Comparison of ENCODE assay signal across 10 cellular contexts in genomic region chr1:992336-992735, GRCh38. TPM values are rescaled to one million over a fixed set of nuclear protein-coding genes. Genes with fewer than 3 reads are reported as not detected.
DNase-seq lines count a peak whose midpoint lies in the region; ATAC-seq and TF ChIP-seq lines count a peak whose summit lies in the region.
"Not testable (repeated sequence)": the region's sequence is repeated elsewhere in the genome, so short reads cannot be mapped to it uniquely, and the experiment has no call there.
"Had no signal": no experiment of that assay in that cellular context is flagged by ENCODE, and none has a peak within 500 bp of the region (broad histone marks: within the 10 kb centered on the region; RNA-seq: fewer than 3 reads in every experiment).

No MANE protein-coding gene starts in this region.

- not testable (repeated sequence) for H4K20me1 ChIP-seq in OCI-LY3 (ENCODE audit: insufficient read depth, low read length)

- not testable (repeated sequence) for H3K36me3 ChIP-seq in OCI-LY3 (replicated peaks; ENCODE audit: low read depth, low read length)

- H3K27ac Mint-ChIP-seq in activated T-cell treated with anti-CD3 and anti-CD28 coated beads, Interleukin-2, amount 50 U/mL, for 72 hours; endothelial cell (ENCODE audit: unreplicated experiment): not testable (repeated sequence)
- peak overlapping the region; percentile 5 to 77 for H3K27ac Mint-ChIP-seq in activated naive CD4-positive, alpha-beta T cell treated with anti-CD3 and anti-CD28 coated beads, Interleukin-2, amount 50 U/mL, for 72 hours
- H3K27ac Mint-ChIP-seq in natural killer cell treated with Interleukin-12 subunit alpha and Interleukin-12 subunit beta and Interleukin-15 and Interleukin-18, amount 100 ng/mL, for 72 hours = peak overlapping the region in 1 of 2 donors; percentile 40
- peak overlapping the region in 1 of 2 donors; percentile 64 for H3K27ac Mint-ChIP-seq in stimulated activated naive CD8-positive, alpha-beta T cell treated with anti-CD3 and anti-CD28 coated beads, Interleukin-15, amount 100 ng/mL, for 72 hours

- ATAC-seq in activated T-cell treated with anti-CD3 and anti-CD28 coated beads, Interleukin-2, amount 50 U/mL, for 72 hours (replicated peaks in 1 of 2) = peak; percentile 55 to 72
- ATAC-seq in activated naive CD4-positive, alpha-beta T cell treated with anti-CD3 and anti-CD28 coated beads, Interleukin-2, amount 50 U/mL, for 72 hours = peak; percentile 65 to 83
- ATAC-seq in natural killer cell treated with Interleukin-12 subunit alpha and Interleukin-12 subunit beta and Interleukin-15 and Interleukin-18, amount 100 ng/mL, for 72 hours = peak in 1 of 2 donors; percentile 43
- ATAC-seq in stimulated activated naive CD8-positive, alpha-beta T cell treated with anti-CD3 and anti-CD28 coated beads, Interleukin-15, amount 100 ng/mL, for 72 hours = peak; percentile 50

- not testable (repeated sequence) for H3K9me3 ChIP-seq in OCI-LY3 (ENCODE audit: insufficient read depth, low read length)

- not testable (repeated sequence) for H3K9me3 Mint-ChIP-seq in activated T-cell treated with anti-CD3 and anti-CD28 coated beads, Interleukin-2, amount 50 U/mL, for 72 hours; endothelial cell (ENCODE audit: unreplicated experiment); natural killer cell treated with Interleukin-12 subunit alpha and Interleukin-12 subunit beta and Interleukin-15 and Interleukin-18, amount 100 ng/mL, for 72 hours
- H3K9me3 Mint-ChIP-seq in activated naive CD4-positive, alpha-beta T cell treated with anti-CD3 and anti-CD28 coated beads, Interleukin-2, amount 50 U/mL, for 72 hours = peaks cover 3 to 12% of the 10 kb centered on the region in 2 donors
- peaks cover 14 to 28% of the 10 kb centered on the region in 2 donors for H3K9me3 Mint-ChIP-seq in stimulated activated naive CD8-positive, alpha-beta T cell treated with anti-CD3 and anti-CD28 coated beads, Interleukin-15, amount 100 ng/mL, for 72 hours

- peaks cover 43% of the 10 kb centered on the region for H3K27me3 Mint-ChIP-seq in activated T-cell treated with anti-CD3 and anti-CD28 coated beads, Interleukin-2, amount 50 U/mL, for 72 hours (ENCODE audit: low read depth)
- H3K27me3 Mint-ChIP-seq in endothelial cell (ENCODE audit: unreplicated experiment) = peaks cover 29% of the 10 kb centered on the region
- H3K27me3 Mint-ChIP-seq in natural killer cell treated with Interleukin-12 subunit alpha and Interleukin-12 subunit beta and Interleukin-15 and Interleukin-18, amount 100 ng/mL, for 72 hours = peaks cover 25 to 45% of the 10 kb centered on the region in 2 donors
- H3K27me3 Mint-ChIP-seq in stimulated activated naive CD8-positive, alpha-beta T cell treated with anti-CD3 and anti-CD28 coated beads, Interleukin-15, amount 100 ng/mL, for 72 hours = peaks cover 50% of the 10 kb centered on the region

- not testable (repeated sequence) for H3K79me2 ChIP-seq in OCI-LY3 (ENCODE audit: low read length)

- H3K4me1 ChIP-seq in OCI-LY3 (ENCODE audit: low read length) = peaks cover 18% of the 10 kb centered on the region

- TF ChIP-seq CTCF in GM13976 (IDR thresholded peaks at IDR 0.05; ENCODE audit: borderline replicate concordance, control extremely low read depth, extremely low read depth, insufficient read depth, missing control alignments); OCI-LY3 (IDR thresholded peaks at IDR 0.05; ENCODE audit: low read depth, low read length); endothelial cell (IDR thresholded peaks at IDR 0.05; ENCODE audit: unreplicated experiment): not testable (repeated sequence)

- H3K36me3 Mint-ChIP-seq in activated T-cell treated with anti-CD3 and anti-CD28 coated beads, Interleukin-2, amount 50 U/mL, for 72 hours (ENCODE audit: insufficient read depth in 2 of 2) = peaks cover 3 to 11% of the 10 kb centered on the region in 2 donors
- peaks cover 0 to 25% of the 10 kb centered on the region in 2 donors for H3K36me3 Mint-ChIP-seq in activated naive CD4-positive, alpha-beta T cell treated with anti-CD3 and anti-CD28 coated beads, Interleukin-2, amount 50 U/mL, for 72 hours
- peaks cover 14% of the 10 kb centered on the region for H3K36me3 Mint-ChIP-seq in endothelial cell (ENCODE audit: low read depth, unreplicated experiment)
- not testable (repeated sequence) for H3K36me3 Mint-ChIP-seq in natural killer cell treated with Interleukin-12 subunit alpha and Interleukin-12 subunit beta and Interleukin-15 and Interleukin-18, amount 100 ng/mL, for 72 hours

- H3K4me3 ChIP-seq in OCI-LY3 (ENCODE audit: low read length) = 0 out of 2 replicates have a peak overlapping the region, but pooled peaks have one; percentile 27

- in situ Hi-C loops in GM13976 (cut with MboI; ENCODE audit: low sequenced_read_pairs, unreplicated experiment) = not testable (repeated sequence)

- H3K4me3 Mint-ChIP-seq in activated T-cell treated with anti-CD3 and anti-CD28 coated beads, Interleukin-2, amount 50 U/mL, for 72 hours = peak overlapping the region; percentile 36 to 64
- H3K4me3 Mint-ChIP-seq in endothelial cell (ENCODE audit: unreplicated experiment) = peak overlapping the region; percentile 22
- H3K4me3 Mint-ChIP-seq in natural killer cell treated with Interleukin-12 subunit alpha and Interleukin-12 subunit beta and Interleukin-15 and Interleukin-18, amount 100 ng/mL, for 72 hours = peak overlapping the region; percentile 33
- H3K4me3 Mint-ChIP-seq in stimulated activated naive CD8-positive, alpha-beta T cell treated with anti-CD3 and anti-CD28 coated beads, Interleukin-15, amount 100 ng/mL, for 72 hours = peak overlapping the region; percentile 15 to 44

- H3K27me3 ChIP-seq in OCI-LY3 (ENCODE audit: low read depth, low read length) = peaks cover 23% of the 10 kb centered on the region

- H3K9ac ChIP-seq in OCI-LY3 (ENCODE audit: low read length) = not testable (repeated sequence)

- H3K27ac ChIP-seq in OCI-LY3 (ENCODE audit: low read length) = peak overlapping the region; percentile 48

- DNase-seq in GM13976 (ENCODE audit: low spot score) = peak; percentile 74
- DNase-seq in activated T-cell treated with anti-CD3 and anti-CD28 coated beads, Interleukin-2, amount 50 U/mL, for 72 hours; activated naive CD4-positive, alpha-beta T cell treated with anti-CD3 and anti-CD28 coated beads, Interleukin-2, amount 50 U/mL, for 72 hours (ENCODE audit: low spot score in 2 of 2); endothelial cell (ENCODE audit: low spot score); natural killer cell treated with Interleukin-12 subunit alpha and Interleukin-12 subunit beta and Interleukin-15 and Interleukin-18, amount 100 ng/mL, for 72 hours (ENCODE audit: low spot score); stimulated activated naive CD8-positive, alpha-beta T cell treated with anti-CD3 and anti-CD28 coated beads, Interleukin-15, amount 100 ng/mL, for 72 hours: not testable (repeated sequence)

- H3K4me1 Mint-ChIP-seq in activated T-cell treated with anti-CD3 and anti-CD28 coated beads, Interleukin-2, amount 50 U/mL, for 72 hours (ENCODE audit: low read depth) = peaks cover 39% of the 10 kb centered on the region
- not testable (repeated sequence) for H3K4me1 Mint-ChIP-seq in endothelial cell (ENCODE audit: unreplicated experiment)
- H3K4me1 Mint-ChIP-seq in natural killer cell treated with Interleukin-12 subunit alpha and Interleukin-12 subunit beta and Interleukin-15 and Interleukin-18, amount 100 ng/mL, for 72 hours (ENCODE audit: low read depth in 2 of 2) = peaks cover 11 to 14% of the 10 kb centered on the region in 2 donors
- peaks cover 47% of the 10 kb centered on the region for H3K4me1 Mint-ChIP-seq in stimulated activated naive CD8-positive, alpha-beta T cell treated with anti-CD3 and anti-CD28 coated beads, Interleukin-15, amount 100 ng/mL, for 72 hours

- peak overlapping the region; percentile 67 for H3K4me2 ChIP-seq in OCI-LY3 (ENCODE audit: low read length)

- H2AFZ ChIP-seq in OCI-LY3 (ENCODE audit: low read depth, low read length) = not testable (repeated sequence)

RNA-seq across cellular contexts. Expression of gene HES4, which starts 7.6 kb away (rescaled TPM):
- total RNA-seq in activated T-cell treated with anti-CD3 and anti-CD28 coated beads, Interleukin-2, amount 50 U/mL, for 72 hours = 1 to 10 TPM; 7.8 to 9.9 TPM
- 1 to 10 TPM; 3.2 to 4.4 TPM for total RNA-seq in activated naive CD4-positive, alpha-beta T cell treated with anti-CD3 and anti-CD28 coated beads, Interleukin-2, amount 50 U/mL, for 72 hours
- 144 TPM for total RNA-seq in endothelial cell (ENCODE audit: unreplicated experiment)
- total RNA-seq in natural killer cell treated with Interleukin-12 subunit alpha and Interleukin-12 subunit beta and Interleukin-15 and Interleukin-18, amount 100 ng/mL, for 72 hours = not detected

RNA-seq across cellular contexts. Expression of gene PERM1, which starts 10.4 kb away (rescaled TPM):
- not detected for total RNA-seq in activated T-cell treated with anti-CD3 and anti-CD28 coated beads, Interleukin-2, amount 50 U/mL, for 72 hours
- total RNA-seq in activated naive CD4-positive, alpha-beta T cell treated with anti-CD3 and anti-CD28 coated beads, Interleukin-2, amount 50 U/mL, for 72 hours = not detected
- total RNA-seq in endothelial cell (ENCODE audit: unreplicated experiment) = not detected
- not detected for total RNA-seq in natural killer cell treated with Interleukin-12 subunit alpha and Interleukin-12 subunit beta and Interleukin-15 and Interleukin-18, amount 100 ng/mL, for 72 hours
- total RNA-seq: A172; CD4-positive, CD25-positive, alpha-beta regulatory T cell; H1 had no signal

RNA-seq across cellular contexts. Expression of gene ISG15, which starts 21.0 kb away (rescaled TPM):
- 100 to 1,000 TPM in 1 of 2 donors, 10 to 100 TPM in 1; 81.0 to 197 TPM for total RNA-seq in activated T-cell treated with anti-CD3 and anti-CD28 coated beads, Interleukin-2, amount 50 U/mL, for 72 hours
- total RNA-seq in activated naive CD4-positive, alpha-beta T cell treated with anti-CD3 and anti-CD28 coated beads, Interleukin-2, amount 50 U/mL, for 72 hours = 10 to 100 TPM; 91.6 to 97.5 TPM
- total RNA-seq in endothelial cell (ENCODE audit: unreplicated experiment) = 33.3 TPM
- total RNA-seq in natural killer cell treated with Interleukin-12 subunit alpha and Interleukin-12 subunit beta and Interleukin-15 and Interleukin-18, amount 100 ng/mL, for 72 hours = 10 to 100 TPM; 15.2 to 44.3 TPM

RNA-seq across cellular contexts. Expression of gene PLEKHN1, which starts 26.1 kb away (rescaled TPM):
- total RNA-seq in activated T-cell treated with anti-CD3 and anti-CD28 coated beads, Interleukin-2, amount 50 U/mL, for 72 hours = 1 to 10 TPM; 1.9 to 2.3 TPM
- total RNA-seq in activated naive CD4-positive, alpha-beta T cell treated with anti-CD3 and anti-CD28 coated beads, Interleukin-2, amount 50 U/mL, for 72 hours = 1 to 10 TPM; 1.9 to 5.0 TPM
- not detected for total RNA-seq in endothelial cell (ENCODE audit: unreplicated experiment)
- 1 to 10 TPM; 1.4 TPM for total RNA-seq in natural killer cell treated with Interleukin-12 subunit alpha and Interleukin-12 subunit beta and Interleukin-15 and Interleukin-18, amount 100 ng/mL, for 72 hours

RNA-seq across cellular contexts. Expression of gene AGRN, which starts 27.6 kb away (rescaled TPM):
- 100 to 1,000 TPM in 1 of 2 donors, 10 to 100 TPM in 1; 69.0 to 112 TPM for total RNA-seq in activated T-cell treated with anti-CD3 and anti-CD28 coated beads, Interleukin-2, amount 50 U/mL, for 72 hours
- total RNA-seq in activated naive CD4-positive, alpha-beta T cell treated with anti-CD3 and anti-CD28 coated beads, Interleukin-2, amount 50 U/mL, for 72 hours = 10 to 100 TPM; 44.5 to 79.9 TPM
- 374 TPM for total RNA-seq in endothelial cell (ENCODE audit: unreplicated experiment)
- total RNA-seq in natural killer cell treated with Interleukin-12 subunit alpha and Interleukin-12 subunit beta and Interleukin-15 and Interleukin-18, amount 100 ng/mL, for 72 hours = 1 to 10 TPM; 9.3 to 9.4 TPM

Comparison
In these comparisons a context has a peak if more than half of its experiments do, and no peak if none do; other contexts are left out.
1. RNA of gene HES4, which starts 7.6 kb away (total RNA-seq): 144 TPM in endothelial cell (single experiment); 7.8 to 9.9 TPM in activated T-cell treated with anti-CD3 and anti-CD28 coated beads, Interleukin-2, amount 50 U/mL, for 72 hours, 3.2 to 4.4 TPM in activated naive CD4-positive, alpha-beta T cell treated with anti-CD3 and anti-CD28 coated beads, Interleukin-2, amount 50 U/mL, for 72 hours and not detected in natural killer cell treated with Interleukin-12 subunit alpha and Interleukin-12 subunit beta and Interleukin-15 and Interleukin-18, amount 100 ng/mL, for 72 hours; every median in the first group is over 10 times any median in the second.
2. Peak in every context shown above with its lines, with median percentiles within 50 percentile points of each other: H3K4me3 Mint-ChIP-seq.